In genomic region chr13:66237411-66238062, GRCh38 we compare ENCODE assay signal across 22 cellular contexts.
A peak's percentile ranks its signal among the peaks of the same experiment; 100 is the strongest.
DNase-seq lines count a peak whose midpoint lies in the region; ATAC-seq and TF ChIP-seq lines count a peak whose summit lies in the region.
"Had no signal": no experiment of that assay in that cellular context is flagged by ENCODE, and none has a peak within 500 bp of the region (broad histone marks: within the 10 kb centered on the region; RNA-seq: fewer than 3 reads in every experiment).

No MANE protein-coding gene starts in this region.

- ATAC-seq in WTC11 = peak; percentile 70
- ATAC-seq: Panc1, SK-N-SH treated with all-trans-retinoic acid at 6 μM for 48 hours had no signal

- H3K36me3 Mint-ChIP-seq in WTC11 = peaks cover 39% of the 10 kb centered on the region
- H3K36me3 Mint-ChIP-seq: CD14-positive monocyte had no signal

- H3K56ac ChIP-seq in mesendoderm (ENCODE audit: low read length) = no peak overlapping the region

- no peak overlapping the region for H3K18ac ChIP-seq in mesendoderm (ENCODE audit: low read length)

- TF ChIP-seq CTCF in WTC11 (IDR thresholded peaks at IDR 0.05) (no peak), testis (IDR thresholded peaks at IDR 0.05) (no peak)

- DNase-seq in D341Med (ENCODE audit: low spot score) (peak; percentile 40), NCI-H524 (lab: John Stamatoyannopoulos, UW) (peak; percentile 79 to 96), WTC11 (ENCODE audit: low spot score) (no peak), mesendoderm (peak; percentile 22), testis (no peak), NCI-H510A treated with DMSO at 0.1 percent for 48 hours (lab: John Stamatoyannopoulos, UW) (no peak), NCI-H1417 (lab: John Stamatoyannopoulos, UW) (no peak)
- DNase-seq in stimulated activated CD8-positive, alpha-beta memory T cell treated with anti-CD3 and anti-CD28 coated beads, Interleukin-4, amount 100 ng/mL, for 48 hours = no peak
- DNase-seq: HCEC 1CT; KBM-7; MM.1S; NCI-H1048; NCI-H1436; NCI-H187 treated with DMSO at 0.1 percent for 48 hours; NCI-H2107; NK-92 treated with Interleukin-12 subunit alpha and Interleukin-12 subunit beta, amount 100 ng/mL, for 24 hours; SIG-M5 had no signal

- no peaks in the 10 kb centered on the region; the same call in 1 of the 2 replicates for H3K27me3 Mint-ChIP-seq in WTC11 (ENCODE audit: low read depth)
- H3K27me3 Mint-ChIP-seq: B cell had no signal

- intact Hi-C loops in testis (cut with DNase I; ENCODE audit: low total_unique reads) = no loop called here

- H3K9ac ChIP-seq in mesendoderm (ENCODE audit: low read length) = no peak overlapping the region

- no peak overlapping the region for H2BK5ac ChIP-seq in mesendoderm (ENCODE audit: low read length)

- no peak overlapping the region for H3K4ac ChIP-seq in mesendoderm (ENCODE audit: low read depth, low read length)

- no peak overlapping the region for H2AK5ac ChIP-seq in mesendoderm (ENCODE audit: low read length)

- no peak overlapping the region for H2BK120ac ChIP-seq in mesendoderm (ENCODE audit: low read depth, low read length)

- H3K27ac Mint-ChIP-seq in WTC11 = no peak overlapping the region
- H3K27ac Mint-ChIP-seq: B cell, CD14-positive monocyte had no signal

- H3K4me1 Mint-ChIP-seq in WTC11 = peaks cover 14% of the 10 kb centered on the region
- H3K4me1 Mint-ChIP-seq: B cell, CD14-positive monocyte had no signal

- no peak overlapping the region for H3K27ac ChIP-seq in mesendoderm (ENCODE audit: low read depth, low read length)
- no peak overlapping the region for H3K27ac ChIP-seq in testis
- H3K27ac ChIP-seq: HL-60 had no signal

- H3K4me2 ChIP-seq in mesendoderm (ENCODE audit: low read length) = no peak overlapping the region

- H3K79me2 ChIP-seq in mesendoderm (ENCODE audit: control insufficient read depth, insufficient read depth, low read length) = no peaks in the 10 kb centered on the region

- H3K4me3 ChIP-seq in mesendoderm (ENCODE audit: low read length) = no peak overlapping the region
- H3K4me3 ChIP-seq in testis = no peak overlapping the region

- no peak overlapping the region for H4K8ac ChIP-seq in mesendoderm (ENCODE audit: low read depth, low read length)

- no peak overlapping the region for H2BK15ac ChIP-seq in mesendoderm (replicated peaks; ENCODE audit: low read depth)

- H3K79me1 ChIP-seq in mesendoderm (ENCODE audit: low read length) = no peaks in the 10 kb centered on the region

- no peaks in the 10 kb centered on the region for H3K9me3 ChIP-seq in testis

- POLR2A ChIA-PET in WTC11 (lab: Charles Lee) = no interaction called here

- H3K27me3 ChIP-seq in mesendoderm (ENCODE audit: insufficient read depth, low read length, poor library complexity) (no peaks in the 10 kb centered on the region), testis (no peaks in the 10 kb centered on the region)

- H3K4me3 Mint-ChIP-seq in WTC11 = no peak overlapping the region
- H3K4me3 Mint-ChIP-seq: B cell, CD14-positive monocyte had no signal

- WGBS in mesendoderm (ENCODE audit: extremely low coverage, insufficient coverage, low lambda C conversion rate) = no CpG with 5 or more reads among the region's 4 CpGs
- WGBS in testis, 2 donors = 60 to 69% methylated on average over 4 of the region's 4 CpGs

- H3K36me3 ChIP-seq in mesendoderm (ENCODE audit: control insufficient read depth, insufficient read depth, low read length) (no peaks in the 10 kb centered on the region), testis (ENCODE audit: low read depth, missing control alignments) (no peaks in the 10 kb centered on the region)

- no peak overlapping the region for H3K23ac ChIP-seq in mesendoderm (ENCODE audit: low read length)

- peaks cover 42% of the 10 kb centered on the region for H3K9me3 Mint-ChIP-seq in WTC11

- CTCF ChIA-PET in WTC11 (lab: Charles Lee) = no interaction called here

- H4K5ac ChIP-seq in mesendoderm (ENCODE audit: low read length) = no peak overlapping the region

- H3K4me1 ChIP-seq in mesendoderm (ENCODE audit: control insufficient read depth, low read depth, low read length) (no peaks in the 10 kb centered on the region), testis (no peaks in the 10 kb centered on the region)

- TF ChIP-seq POLR2A in testis (IDR thresholded peaks at IDR 0.05) = no peak

TF ChIP-seq in WTC11, 78 proteins besides CTCF, POLR2A, EP300 and RAD21 (continues in another document):
- TF ChIP-seq NFYB (CRISPR knock-in tag; conservative IDR thresholded peaks at IDR 0.05; ENCODE audit: low read depth) (no peak), ATF6 (CRISPR knock-in tag; IDR thresholded peaks at IDR 0.05) (no peak), ZNF671 (CRISPR knock-in tag; IDR thresholded peaks at IDR 0.05) (no peak), AFF4 (CRISPR knock-in tag; IDR thresholded peaks at IDR 0.05; ENCODE audit: borderline replicate concordance) (no peak), ZNF219 (CRISPR knock-in tag; IDR thresholded peaks at IDR 0.05; ENCODE audit: borderline replicate concordance) (no peak), IRF2 (CRISPR knock-in tag; IDR thresholded peaks at IDR 0.05; ENCODE audit: borderline replicate concordance, low read depth) (no peak), NR1H2 (CRISPR knock-in tag; IDR thresholded peaks at IDR 0.05) (no peak), SMAD3 (CRISPR knock-in tag; IDR thresholded peaks at IDR 0.05; ENCODE audit: borderline replicate concordance) (no peak), E2F5 (CRISPR knock-in tag; IDR thresholded peaks at IDR 0.05) (no peak), ERG (CRISPR knock-in tag; IDR thresholded peaks at IDR 0.05) (no peak), ZNF121 (CRISPR knock-in tag; IDR thresholded peaks at IDR 0.05) (no peak), ZNF416 (CRISPR knock-in tag; IDR thresholded peaks at IDR 0.05) (no peak)

Comparison
In these comparisons a context has a peak if more than half of its experiments do, and no peak if none do; other contexts are left out.
1. DNase-seq: peak in D341Med (single experiment), NCI-H524 (2 of 2) and mesendoderm (single experiment); none in WTC11 (single experiment), testis (single experiment), NCI-H510A treated with DMSO at 0.1 percent for 48 hours (single experiment), stimulated activated CD8-positive, alpha-beta memory T cell treated with anti-CD3 and anti-CD28 coated beads, Interleukin-4, amount 100 ng/mL, for 48 hours (single experiment) and NCI-H1417 (0 of 3).